8 cellular contexts compared by ENCODE assay signal in the genomic region with DNA sequence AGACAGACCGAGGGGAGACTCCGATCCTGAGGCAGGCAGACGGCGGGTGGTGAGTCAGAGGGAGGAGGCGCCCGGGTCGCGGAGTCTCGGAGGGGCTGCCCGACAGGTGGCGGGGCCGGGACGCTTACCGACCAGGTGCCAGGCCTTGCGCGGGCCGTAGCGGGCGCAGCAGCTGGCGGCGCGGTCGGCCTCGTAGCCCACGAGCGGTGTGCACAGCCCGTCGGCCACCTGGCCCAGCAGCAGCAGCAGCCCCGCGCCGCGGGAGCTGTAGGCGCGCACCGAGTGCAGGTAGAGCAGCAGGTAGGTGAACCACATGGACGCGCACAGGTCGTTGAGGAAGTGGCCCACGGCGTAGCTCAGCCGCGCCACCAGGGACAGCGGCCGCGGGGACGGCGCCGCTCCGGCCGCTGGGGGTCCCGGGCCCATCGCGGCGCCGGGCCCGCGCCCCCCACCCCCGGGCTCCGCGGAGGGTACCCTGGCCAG. TPM values are rescaled to one million over a fixed set of nuclear protein-coding genes. Genes with fewer than 3 reads are reported as not detected.
A peak's percentile ranks its signal among the peaks of the same experiment; 100 is the strongest.
DNase-seq lines count a peak whose midpoint lies in the region; ATAC-seq and TF ChIP-seq lines count a peak whose summit lies in the region.

No MANE protein-coding gene starts in this region.

- peak overlapping the region; percentile 97 for H3K4me2 ChIP-seq in HCT116 (ENCODE audit: low read length)
- H3K4me2 ChIP-seq in OCI-LY3 (ENCODE audit: low read length): peak overlapping the region; percentile 93

- TF ChIP-seq POLR2A in HCT116 (IDR thresholded peaks at IDR 0.05; ENCODE audit: borderline replicate concordance, extremely low read depth, insufficient read depth, insufficient read length): no peak
- no peak for TF ChIP-seq POLR2A in gastrocnemius medialis (IDR thresholded peaks at IDR 0.05)

- peaks cover 15% of the 10 kb centered on the region for H3K36me3 Mint-ChIP-seq in activated T-helper 2 cell treated with anti-CD3 and anti-CD28 coated beads, Interferon-gamma antibody, Interleukin-2, Interleukin-4, amounts not matched to agents 10 μg/mL and 5 μg/mL and 100 μg/mL, durations not matched to agents 14 hours and 24 hours and 36 hours (ENCODE audit: low read depth)

- no peaks in the 10 kb centered on the region for H3K9me3 Mint-ChIP-seq in activated T-helper 2 cell treated with anti-CD3 and anti-CD28 coated beads, Interferon-gamma antibody, Interleukin-2, Interleukin-4, amounts not matched to agents 10 μg/mL and 5 μg/mL and 100 μg/mL, durations not matched to agents 14 hours and 24 hours and 36 hours

- H3K9ac ChIP-seq in HCT116 (ENCODE audit: low read length): peak overlapping the region; percentile 95
- H3K9ac ChIP-seq in OCI-LY3 (ENCODE audit: low read length): peak overlapping the region; percentile 90

- RAD21 ChIA-PET in HCT116 (lab: Charles Lee; ENCODE audit: low non-redundant PET in 1 of 2, low total read pairs in 2 of 2, uncharacterized antibody in 2 of 2, unreplicated experiment in 2 of 2): no interaction called here

- peak; percentile 31 for ATAC-seq in HCT116
- ATAC-seq in left cardiac atrium: peak; percentile 6 to 8
- ATAC-seq in gastrocnemius medialis: peak; percentile 28 to 30
- ATAC-seq in sciatic nerve: no peak

- H3K27ac ChIP-seq in HCT116 (ENCODE audit: low read depth, low read length): peak overlapping the region; percentile 95
- peak overlapping the region; percentile 23 for H3K27ac ChIP-seq in OCI-LY3 (ENCODE audit: low read length)
- H3K27ac ChIP-seq in gastrocnemius medialis: peak overlapping the region; percentile 89 to 94 (median 90)

- POLR2A ChIA-PET in HCT116 (lab: Charles Lee): interaction anchor here (1.4 kb wide), 1 partner anchor 21 kb away, joined by 3 read pairs; no protein-coding TSS in a partner anchor

- DNase-seq in GM03348 (ENCODE audit: low spot score): peak; percentile 79
- no peak for DNase-seq in HCT116 (ENCODE audit: low read depth, low spot score)
- DNase-seq in activated T-helper 2 cell treated with anti-CD3 and anti-CD28 coated beads, Interferon-gamma antibody, Interleukin-2, Interleukin-4, amounts not matched to agents 10 μg/mL and 5 μg/mL and 100 μg/mL, durations not matched to agents 14 hours and 24 hours and 36 hours (ENCODE audit: low spot score): peak; percentile 34
- DNase-seq in left cardiac atrium: no peak
- DNase-seq in gastrocnemius medialis: peak in 1 of 2 donors; percentile 43
- DNase-seq in GDM1 (lab: John Stamatoyannopoulos, UW): no peak
- DNase-seq in sciatic nerve (ENCODE audit: low spot score): no peak

- no peaks in the 10 kb centered on the region for H3K9me2 ChIP-seq in HCT116 (ENCODE audit: insufficient read depth)

- TF ChIP-seq RAD21 in HCT116 (IDR thresholded peaks at IDR 0.05; ENCODE audit: low read depth): no peak

- peak overlapping the region; percentile 98 for H3K4me3 Mint-ChIP-seq in activated T-helper 2 cell treated with anti-CD3 and anti-CD28 coated beads, Interferon-gamma antibody, Interleukin-2, Interleukin-4, amounts not matched to agents 10 μg/mL and 5 μg/mL and 100 μg/mL, durations not matched to agents 14 hours and 24 hours and 36 hours (ENCODE audit: low read depth)

- in situ Hi-C loops in gastrocnemius medialis (cut with MboI; ENCODE audit: low sequenced_read_pairs in 4 of 4): no loop called here

- 0 out of 6 replicates have a peak, but pooled peaks of 1 of the 3 experiments have one; percentile 12 for TF ChIP-seq CTCF in HCT116 (IDR thresholded peaks at IDR 0.05 in 2 of 3, conservative IDR thresholded peaks at IDR 0.05 in 1 of 3; ENCODE audit: borderline replicate concordance in 1 of 3, insufficient read depth in 1 of 3, low read depth in 2 of 3, low read length in 2 of 3)
- TF ChIP-seq CTCF in OCI-LY3 (IDR thresholded peaks at IDR 0.05; ENCODE audit: low read depth, low read length): no peak
- peak in 3 of 5 experiments; percentile 27 to 31 (median 30) for TF ChIP-seq CTCF in gastrocnemius medialis (IDR thresholded peaks at IDR 0.05 in 4 of 5, conservative IDR thresholded peaks at IDR 0.05 in 1 of 5)

- peaks cover 8% of the 10 kb centered on the region; the same call in 1 of the 2 replicates for H4K20me1 ChIP-seq in HCT116 (ENCODE audit: insufficient read depth)
- peaks cover 6% of the 10 kb centered on the region for H4K20me1 ChIP-seq in OCI-LY3 (ENCODE audit: insufficient read depth, low read length)

- no TSS peak for BruUV-seq in HCT116 (replicated peaks; lab: Mats Ljungman, UMichigan)

- intact Hi-C loops in HCT116 (cut with micrococcal nuclease): no loop called here
- intact Hi-C loops in activated T-helper 2 cell treated with anti-CD3 and anti-CD28 coated beads, Interferon-gamma antibody, Interleukin-2, Interleukin-4, amounts not matched to agents 10 μg/mL and 5 μg/mL and 100 μg/mL, durations not matched to agents 14 hours and 24 hours and 36 hours (cut with micrococcal nuclease): loop anchor here (1.0 to 5.0 kb wide), 3 partner anchors 15 to 70 kb away; partner anchors contain the start of genes CACTIN, FZR1 and HMG20B
- intact Hi-C loops in left cardiac atrium (cut with DNase I): loop anchor here in 1 of 2 donors (5.0 kb wide), 1 partner anchor 60 kb away; no protein-coding TSS in a partner anchor
- intact Hi-C loops in gastrocnemius medialis (cut with DNase I; ENCODE audit: low total_unique reads): loop anchor here (1.0 to 2.0 kb wide), 2 partner anchors 15 to 70 kb away; partner anchors contain the start of genes CACTIN and HMG20B
- intact Hi-C loops in sciatic nerve (cut with DNase I): no loop called here

- H3K9me3 ChIP-seq in HCT116 (ENCODE audit: control insufficient read depth in 1 of 2, insufficient read depth in 1 of 2, low read depth in 1 of 2, low read length in 2 of 2) (no peaks in the 10 kb centered on the region), OCI-LY3 (ENCODE audit: insufficient read depth, low read length) (no peaks in the 10 kb centered on the region), gastrocnemius medialis (no peaks in the 10 kb centered on the region)

- peaks cover 33% of the 10 kb centered on the region for H3K4me1 Mint-ChIP-seq in activated T-helper 2 cell treated with anti-CD3 and anti-CD28 coated beads, Interferon-gamma antibody, Interleukin-2, Interleukin-4, amounts not matched to agents 10 μg/mL and 5 μg/mL and 100 μg/mL, durations not matched to agents 14 hours and 24 hours and 36 hours (ENCODE audit: low read depth)

- CTCF ChIA-PET in HCT116 (lab: Charles Lee): interaction anchor here (1.3 kb wide), 1 partner anchor 12 kb away, joined by 3 read pairs; no protein-coding TSS in a partner anchor

- H2AFZ ChIP-seq in HCT116 (ENCODE audit: low read depth, low read length, poor library complexity, severe bottlenecking) (no peak overlapping the region), OCI-LY3 (ENCODE audit: low read depth, low read length) (no peak overlapping the region)

- no peaks in the 10 kb centered on the region for H3K27me3 Mint-ChIP-seq in activated T-helper 2 cell treated with anti-CD3 and anti-CD28 coated beads, Interferon-gamma antibody, Interleukin-2, Interleukin-4, amounts not matched to agents 10 μg/mL and 5 μg/mL and 100 μg/mL, durations not matched to agents 14 hours and 24 hours and 36 hours (ENCODE audit: low read depth)

- H3K4me3 ChIP-seq in HCT116 (replicated peaks in 1 of 2; ENCODE audit: low read depth in 1 of 2, low read length in 2 of 2) (peak overlapping the region; percentile 95 to 99), OCI-LY3 (ENCODE audit: low read length) (peak overlapping the region; percentile 95), gastrocnemius medialis (peak overlapping the region; percentile 69 to 91 (median 83))

- H3K27me3 ChIP-seq in HCT116 (ENCODE audit: insufficient read depth, low read length) (no peaks in the 10 kb centered on the region), OCI-LY3 (ENCODE audit: low read depth, low read length) (no peaks in the 10 kb centered on the region), gastrocnemius medialis (no peaks in the 10 kb centered on the region)

- peak overlapping the region; percentile 84 for H3K27ac Mint-ChIP-seq in activated T-helper 2 cell treated with anti-CD3 and anti-CD28 coated beads, Interferon-gamma antibody, Interleukin-2, Interleukin-4, amounts not matched to agents 10 μg/mL and 5 μg/mL and 100 μg/mL, durations not matched to agents 14 hours and 24 hours and 36 hours

- H3K4me1 ChIP-seq in HCT116 (ENCODE audit: control insufficient read depth in 1 of 2, insufficient read depth in 2 of 2, low read length in 2 of 2): peaks cover 22 to 60% of the 10 kb centered on the region in 2 experiments
- H3K4me1 ChIP-seq in OCI-LY3 (ENCODE audit: low read length): peaks cover 44% of the 10 kb centered on the region
- H3K4me1 ChIP-seq in gastrocnemius medialis: peaks cover 19 to 20% of the 10 kb centered on the region in 2 donors

- peaks cover 0 to 11% of the 10 kb centered on the region in 2 experiments; a peak in 1 of 4 replicates for H3K36me3 ChIP-seq in HCT116 (ENCODE audit: control insufficient read depth in 1 of 2, insufficient read depth in 2 of 2, low read length in 2 of 2)
- H3K36me3 ChIP-seq in OCI-LY3 (replicated peaks; ENCODE audit: low read depth, low read length): peaks cover 13% of the 10 kb centered on the region
- no peaks in the 10 kb centered on the region for H3K36me3 ChIP-seq in gastrocnemius medialis

- peaks cover 47% of the 10 kb centered on the region for H3K79me2 ChIP-seq in HCT116 (ENCODE audit: insufficient read depth, low read length)
- peaks cover 50% of the 10 kb centered on the region for H3K79me2 ChIP-seq in OCI-LY3 (ENCODE audit: low read length)

RNA-seq across cellular contexts. Expression of gene MFSD12, which starts 0.4 kb away (rescaled TPM):
- total RNA-seq in HCT116 (2021; ENCODE audit: unreplicated experiment) (131 TPM), left cardiac atrium (10 to 100 TPM; 29.8 to 40.4 TPM), gastrocnemius medialis (10 to 100 TPM; 22.3 to 77.3 (median 48.7) TPM), sciatic nerve (52.5 TPM)
- 125 and 134 TPM in 2 replicates for polyA plus RNA-seq in HCT116 (2012)
- 93.7 and 94.1 TPM in 2 replicates for total RNA-seq in activated T-helper 2 cell treated with anti-CD3 and anti-CD28 coated beads, Interferon-gamma antibody, Interleukin-2, Interleukin-4, amounts not matched to agents 10 μg/mL and 5 μg/mL and 100 μg/mL, durations not matched to agents 14 hours and 24 hours and 36 hours

RNA-seq across cellular contexts. Expression of gene HMG20B, which starts 15.7 kb away (rescaled TPM):
- 186 TPM for total RNA-seq in HCT116 (2021; ENCODE audit: unreplicated experiment)
- 158 and 174 TPM in 2 replicates for polyA plus RNA-seq in HCT116 (2012)
- total RNA-seq in activated T-helper 2 cell treated with anti-CD3 and anti-CD28 coated beads, Interferon-gamma antibody, Interleukin-2, Interleukin-4, amounts not matched to agents 10 μg/mL and 5 μg/mL and 100 μg/mL, durations not matched to agents 14 hours and 24 hours and 36 hours: 55.3 and 66.3 TPM in 2 replicates
- total RNA-seq in left cardiac atrium: 10 to 100 TPM; 34.8 to 42.0 TPM
- 10 to 100 TPM; 31.4 to 61.1 (median 36.6) TPM for total RNA-seq in gastrocnemius medialis
- total RNA-seq in sciatic nerve: 72.9 TPM

RNA-seq across cellular contexts. Expression of gene TEKTIP1, which starts 18.0 kb away (rescaled TPM):
- 1.2 TPM for total RNA-seq in HCT116 (2021; ENCODE audit: unreplicated experiment)
- 1.1 and 1.9 TPM in 2 replicates for polyA plus RNA-seq in HCT116 (2012)
- total RNA-seq in activated T-helper 2 cell treated with anti-CD3 and anti-CD28 coated beads, Interferon-gamma antibody, Interleukin-2, Interleukin-4, amounts not matched to agents 10 μg/mL and 5 μg/mL and 100 μg/mL, durations not matched to agents 14 hours and 24 hours and 36 hours: 2.0 and 2.5 TPM in 2 replicates
- total RNA-seq in left cardiac atrium: under 1 TPM in 1 of 2 donors, not detected in 1; 0.52 TPM
- not detected for total RNA-seq in gastrocnemius medialis
- 4.9 TPM for total RNA-seq in sciatic nerve

RNA-seq across cellular contexts. Expression of gene GIPC3, which starts 28.3 kb away (rescaled TPM):
- not detected for total RNA-seq in HCT116 (2021; ENCODE audit: unreplicated experiment)
- polyA plus RNA-seq in HCT116 (2012): not detected in 2 replicates
- total RNA-seq in activated T-helper 2 cell treated with anti-CD3 and anti-CD28 coated beads, Interferon-gamma antibody, Interleukin-2, Interleukin-4, amounts not matched to agents 10 μg/mL and 5 μg/mL and 100 μg/mL, durations not matched to agents 14 hours and 24 hours and 36 hours: 0.16 and 0.32 TPM in 2 replicates
- 1 to 10 TPM; 1.5 to 1.6 TPM for total RNA-seq in left cardiac atrium
- 1 to 10 TPM in 1 of 4 donors, under 1 TPM in 3; 0.15 to 1.1 (median 0.33) TPM for total RNA-seq in gastrocnemius medialis
- 2.4 TPM for total RNA-seq in sciatic nerve

RNA-seq across cellular contexts. Expression of gene TBXA2R, which starts 49.7 kb away (rescaled TPM):
- 2.3 TPM for total RNA-seq in HCT116 (2021; ENCODE audit: unreplicated experiment)
- 1.6 and 1.8 TPM in 2 replicates for polyA plus RNA-seq in HCT116 (2012)
- total RNA-seq in activated T-helper 2 cell treated with anti-CD3 and anti-CD28 coated beads, Interferon-gamma antibody, Interleukin-2, Interleukin-4, amounts not matched to agents 10 μg/mL and 5 μg/mL and 100 μg/mL, durations not matched to agents 14 hours and 24 hours and 36 hours: 0.09 and 0.14 TPM in 2 replicates
- 1 to 10 TPM; 2.3 to 3.7 TPM for total RNA-seq in left cardiac atrium
- 1 to 10 TPM in 1 of 4 donors, under 1 TPM in 2, not detected in 1; 0.36 to 1.2 (median 0.51) TPM for total RNA-seq in gastrocnemius medialis
- 11.2 TPM for total RNA-seq in sciatic nerve

Comparison
In these comparisons a context has a peak if more than half of its experiments do, and no peak if none do; other contexts are left out.
1. DNase-seq: peak in GM03348 (single experiment) and activated T-helper 2 cell treated with anti-CD3 and anti-CD28 coated beads, Interferon-gamma antibody, Interleukin-2, Interleukin-4, amounts not matched to agents 10 μg/mL and 5 μg/mL and 100 μg/mL, durations not matched to agents 14 hours and 24 hours and 36 hours (single experiment); none in HCT116 (single experiment), left cardiac atrium (single experiment), GDM1 (single experiment) and sciatic nerve (single experiment).
2. H3K27ac ChIP-seq: peak in every context shown above with its lines; median percentile 95 in HCT116; 90 in gastrocnemius medialis; 23 in OCI-LY3.
3. intact Hi-C loops: an anchor here in activated T-helper 2 cell treated with anti-CD3 and anti-CD28 coated beads, Interferon-gamma antibody, Interleukin-2, Interleukin-4, amounts not matched to agents 10 μg/mL and 5 μg/mL and 100 μg/mL, durations not matched to agents 14 hours and 24 hours and 36 hours (1.0 to 5.0 kb wide) and gastrocnemius medialis (1.0 to 2.0 kb wide); none called in HCT116 and sciatic nerve.
4. Peak in every context shown above with its lines, with median percentiles within 50 percentile points of each other: H3K4me3 ChIP-seq.